18 cellular contexts compared by ENCODE assay signal in the genomic region with DNA sequence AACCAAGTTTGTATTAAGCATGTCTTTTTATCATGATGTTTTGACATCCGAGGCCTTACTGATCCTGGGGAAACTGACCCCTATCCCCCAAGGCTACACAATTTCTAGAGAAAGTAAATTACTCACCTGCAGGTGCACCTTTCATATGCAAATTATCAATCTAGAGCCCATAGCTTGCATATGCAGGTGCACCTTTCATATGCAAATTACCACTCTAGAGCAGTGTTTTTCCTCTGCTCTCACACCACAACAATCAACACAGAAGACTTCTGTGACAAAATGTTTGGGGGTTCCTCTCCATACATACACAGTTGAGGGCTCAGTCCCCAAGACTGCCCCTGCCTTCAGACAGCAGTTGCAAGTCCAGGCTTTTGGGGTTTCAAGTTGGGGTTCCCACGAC.
"Had no signal": no experiment of that assay in that cellular context is flagged by ENCODE, and none has a peak within 500 bp of the region (broad histone marks: within the 10 kb centered on the region; RNA-seq: fewer than 3 reads in every experiment).

No MANE protein-coding gene starts in this region.

- H3K27me3 Mint-ChIP-seq: activated CD4-positive, alpha-beta T cell treated with anti-CD3 and anti-CD28 coated beads, Interleukin-2, amount 10 ng/mL, durations not matched to agents 7 days and 5 days; effector memory CD8-positive, alpha-beta T cell; stimulated activated naive B cell treated with anti-CD40 and anti-IgM and Interleukin-4, amounts not matched to agents 10 μg/mL and 1 μg/mL and 100 μg/mL, for 72 hours had no signal

- H3K4me3 ChIP-seq: body of pancreas, esophagus squamous epithelium, left ventricle myocardium inferior, spleen, thyroid gland had no signal

- H3K4me3 Mint-ChIP-seq: activated CD4-positive, alpha-beta T cell treated with anti-CD3 and anti-CD28 coated beads, Interleukin-2, amount 10 ng/mL, durations not matched to agents 7 days and 5 days; activated CD8-positive, alpha-beta T cell treated with anti-CD3 and anti-CD28 coated beads, Interleukin-2, amount 10 ng/mL, durations not matched to agents 7 days and 5 days; activated naive CD4-positive, alpha-beta T cell treated with anti-CD3 and anti-CD28 coated beads for 36 hours; activated T-cell treated with anti-CD3 and anti-CD28 coated beads, Interleukin-2, amount 50 U/mL, for 4 hours; effector memory CD8-positive, alpha-beta T cell; nephron progenitor cell; stimulated activated naive B cell treated with anti-CD40 and anti-IgM and Interleukin-4, amounts not matched to agents 10 μg/mL and 1 μg/mL and 100 μg/mL, for 72 hours had no signal

- H3K27ac ChIP-seq: body of pancreas, esophagus squamous epithelium, left ventricle myocardium inferior, spleen, thyroid gland had no signal

- H3K9me3 ChIP-seq: body of pancreas, esophagus squamous epithelium, left ventricle myocardium inferior, spleen, thyroid gland had no signal

- H3K36me3 ChIP-seq: esophagus squamous epithelium, left ventricle myocardium inferior, spleen, thyroid gland had no signal

- H3K4me1 ChIP-seq: body of pancreas, esophagus squamous epithelium, left ventricle myocardium inferior, spleen, thyroid gland had no signal

- H3K4me1 Mint-ChIP-seq: activated CD4-positive, alpha-beta T cell treated with anti-CD3 and anti-CD28 coated beads, Interleukin-2, amount 10 ng/mL, durations not matched to agents 7 days and 5 days; nephron progenitor cell; stimulated activated naive B cell treated with anti-CD40 and anti-IgM and Interleukin-4, amounts not matched to agents 10 μg/mL and 1 μg/mL and 100 μg/mL, for 72 hours had no signal

- H3K36me3 Mint-ChIP-seq: stimulated activated naive B cell treated with anti-CD40 and anti-IgM and Interleukin-4, amounts not matched to agents 10 μg/mL and 1 μg/mL and 100 μg/mL, for 72 hours had no signal

- DNase-seq: activated CD4-positive, alpha-beta T cell treated with anti-CD3 and anti-CD28 coated beads, Interleukin-2, amount 10 ng/mL, durations not matched to agents 7 days and 5 days; activated CD8-positive, alpha-beta T cell treated with anti-CD3 and anti-CD28 coated beads, Interleukin-2, amount 10 ng/mL, durations not matched to agents 7 days and 5 days; activated naive CD4-positive, alpha-beta T cell treated with anti-CD3 and anti-CD28 coated beads for 36 hours; activated T-cell treated with anti-CD3 and anti-CD28 coated beads, Interleukin-2, amount 50 U/mL, for 4 hours; body of pancreas; effector memory CD8-positive, alpha-beta T cell; esophagus squamous epithelium; left ventricle myocardium inferior; mammary epithelial cell; nephron progenitor cell; nucleus accumbens; retina; spleen; stimulated activated CD4-positive, alpha-beta T cell treated with anti-CD3 and anti-CD28 coated beads, Interleukin-4, amount 100 ng/mL, for 4 hours; stimulated activated naive B cell treated with anti-CD40 and anti-IgM and Interleukin-4, amounts not matched to agents 10 μg/mL and 1 μg/mL and 100 μg/mL, for 72 hours; T1000; thyroid gland had no signal

- ATAC-seq: activated CD4-positive, CD25-positive, alpha-beta regulatory T cell treated with anti-CD3 and anti-CD28 coated beads, Interleukin-2, amount 50 U/mL, for 24 hours; activated CD8-positive, alpha-beta T cell treated with anti-CD3 and anti-CD28 coated beads, Interleukin-2, amount 10 ng/mL, durations not matched to agents 7 days and 5 days; activated T-cell treated with anti-CD3 and anti-CD28 coated beads, Interleukin-2, amount 50 U/mL, for 4 hours; body of pancreas; effector memory CD8-positive, alpha-beta T cell; stimulated activated naive B cell treated with anti-CD40 and anti-IgM and Interleukin-4, amounts not matched to agents 10 μg/mL and 1 μg/mL and 100 μg/mL, for 72 hours had no signal

- H3K27ac Mint-ChIP-seq: activated CD4-positive, alpha-beta T cell treated with anti-CD3 and anti-CD28 coated beads, Interleukin-2, amount 10 ng/mL, durations not matched to agents 7 days and 5 days; activated CD8-positive, alpha-beta T cell treated with anti-CD3 and anti-CD28 coated beads, Interleukin-2, amount 10 ng/mL, durations not matched to agents 7 days and 5 days; activated naive CD4-positive, alpha-beta T cell treated with anti-CD3 and anti-CD28 coated beads for 36 hours; effector memory CD8-positive, alpha-beta T cell; nephron progenitor cell; stimulated activated naive B cell treated with anti-CD40 and anti-IgM and Interleukin-4, amounts not matched to agents 10 μg/mL and 1 μg/mL and 100 μg/mL, for 72 hours had no signal

- H3K27me3 ChIP-seq: body of pancreas, esophagus squamous epithelium, spleen, thyroid gland had no signal

- H3K9me3 Mint-ChIP-seq: activated CD4-positive, alpha-beta T cell treated with anti-CD3 and anti-CD28 coated beads, Interleukin-2, amount 10 ng/mL, durations not matched to agents 7 days and 5 days; activated naive CD4-positive, alpha-beta T cell treated with anti-CD3 and anti-CD28 coated beads for 36 hours; nephron progenitor cell; stimulated activated naive B cell treated with anti-CD40 and anti-IgM and Interleukin-4, amounts not matched to agents 10 μg/mL and 1 μg/mL and 100 μg/mL, for 72 hours had no signal
